29 cellular contexts compared by ENCODE assay signal in the genomic region with DNA sequence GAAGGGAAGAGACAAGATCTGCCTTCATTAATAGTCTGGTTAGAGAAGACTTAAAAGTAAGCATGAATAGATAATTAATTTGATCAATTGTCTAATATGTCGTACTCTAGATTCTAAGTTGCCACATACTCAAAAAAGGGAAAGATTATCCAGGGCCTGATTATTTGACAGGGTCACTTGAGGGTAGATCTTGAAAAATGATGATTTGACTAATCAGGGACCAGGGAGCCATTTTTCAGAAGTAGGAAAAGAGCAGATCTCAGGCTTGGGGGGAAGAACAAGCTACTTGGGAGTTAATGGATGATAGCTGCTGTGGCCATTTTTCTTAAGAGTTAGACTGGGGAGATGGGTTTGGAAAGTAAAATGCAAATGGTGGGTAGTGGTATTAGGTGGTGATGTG. TPM values are rescaled to one million over a fixed set of nuclear protein-coding genes. Genes with fewer than 3 reads are reported as not detected.
DNase-seq lines count a peak whose midpoint lies in the region; ATAC-seq and TF ChIP-seq lines count a peak whose summit lies in the region.
"Had no signal": no experiment of that assay in that cellular context is flagged by ENCODE, and none has a peak within 500 bp of the region (broad histone marks: within the 10 kb centered on the region; RNA-seq: fewer than 3 reads in every experiment).

No MANE protein-coding gene starts in this region.

- no peak for DNase-seq in activated CD8-positive, alpha-beta memory T cell treated with anti-CD3 and anti-CD28 coated beads, Interleukin-2, amount 10 ng/mL, durations not matched to agents 7 days and 5 days
- DNase-seq in activated CD8-positive, alpha-beta memory T cell treated with anti-CD3 and anti-CD28 coated beads for 24 hours: no peak
- DNase-seq in RWPE2 (ENCODE audit: low spot score) (no peak), fibroblast of lung (ENCODE audit: low read depth in 2 of 2) (no peak), smooth muscle cell (lab: John Stamatoyannopoulos, UW; ENCODE audit: unreplicated experiment) (no peak), cerebellar cortex (ENCODE audit: low spot score) (no peak), suprapubic skin (ENCODE audit: low spot score in 2 of 2) (no peak)
- DNase-seq: Caco-2; DMS79 treated with DMSO at 0.1 percent for 48 hours; effector CD4-positive, alpha-beta T cell; GOT3; Kasumi-1; left ventricle myocardium superior; MV-4-11; NCI-H1694 treated with DMSO at 0.1 percent for 48 hours; NCI-H2171; NCI-H524; ovary; right cardiac atrium; SHP77 treated with DMSO at 0.1 percent for 48 hours; stimulated activated CD4-positive, alpha-beta T cell treated with anti-CD3 and anti-CD28 coated beads, Interleukin-4, amount 100 ng/mL, for 4 hours; stimulated activated naive CD4-positive, alpha-beta T cell treated with Interleukin-2 at 50 U/mL for 16 hours; tibial artery had no signal

- WGBS in smooth muscle cell (ENCODE audit: low lambda C conversion rate): 100% methylated on average over 1 of the region's 1 CpG
- WGBS in suprapubic skin: 95% methylated on average over 1 of the region's 1 CpG

- H3K9me3 Mint-ChIP-seq in activated CD8-positive, alpha-beta memory T cell treated with anti-CD3 and anti-CD28 coated beads, Interleukin-2, amount 10 ng/mL, durations not matched to agents 7 days and 5 days (ENCODE audit: low read depth): no peaks in the 10 kb centered on the region
- H3K9me3 Mint-ChIP-seq: brain; natural killer cell treated with Interleukin-12 subunit alpha and Interleukin-12 subunit beta and Interleukin-15 and Interleukin-18, amount 100 ng/mL, for 72 hours had no signal

- CTCF ChIA-PET in activated CD8-positive, alpha-beta memory T cell treated with anti-CD3 and anti-CD28 coated beads, Interleukin-2, amount 10 ng/mL, durations not matched to agents 7 days and 5 days (lab: Charles Lee): interaction anchor here (1.2 to 2.5 kb wide), 4 partner anchors 8 to 110 kb away, joined by 3 to 8 read pairs (median 4); no protein-coding TSS in a partner anchor

- no peaks in the 10 kb centered on the region for H3K27me3 Mint-ChIP-seq in activated CD8-positive, alpha-beta memory T cell treated with anti-CD3 and anti-CD28 coated beads, Interleukin-2, amount 10 ng/mL, durations not matched to agents 7 days and 5 days
- H3K27me3 Mint-ChIP-seq: B cell; brain; natural killer cell treated with Interleukin-12 subunit alpha and Interleukin-12 subunit beta and Interleukin-15 and Interleukin-18, amount 100 ng/mL, for 72 hours had no signal

- TF ChIP-seq CTCF in RWPE2 (IDR thresholded peaks at IDR 0.05; ENCODE audit: poor library complexity, severe bottlenecking) (no peak), fibroblast of lung (conservative IDR thresholded peaks at IDR 0.05 in 1 of 2, IDR thresholded peaks at IDR 0.05 in 1 of 2; ENCODE audit: low read depth in 1 of 2, low read length in 2 of 2) (no peak), smooth muscle cell (IDR thresholded peaks at IDR 0.05; ENCODE audit: borderline replicate concordance, insufficient read depth, poor library complexity, severe bottlenecking) (no peak), suprapubic skin (IDR thresholded peaks at IDR 0.05) (no peak)

- H3K4me2 ChIP-seq in fibroblast of lung (ENCODE audit: extremely low read depth, insufficient read depth, low read length) (no peak overlapping the region), smooth muscle cell (no peak overlapping the region)

- no peak overlapping the region for H3K4me3 Mint-ChIP-seq in activated CD8-positive, alpha-beta memory T cell treated with anti-CD3 and anti-CD28 coated beads, Interleukin-2, amount 10 ng/mL, durations not matched to agents 7 days and 5 days
- H3K4me3 Mint-ChIP-seq: B cell; brain; natural killer cell treated with Interleukin-12 subunit alpha and Interleukin-12 subunit beta and Interleukin-15 and Interleukin-18, amount 100 ng/mL, for 72 hours had no signal

- no peak for ATAC-seq in activated CD8-positive, alpha-beta memory T cell treated with anti-CD3 and anti-CD28 coated beads, Interleukin-2, amount 10 ng/mL, durations not matched to agents 7 days and 5 days
- ATAC-seq in RWPE2 (ENCODE audit: low read depth) (no peak), HG03039 (IDR thresholded peaks at IDR 0.05; ENCODE audit: unreplicated experiment) (no peak)
- ATAC-seq: activated CD4-positive, CD25-positive, alpha-beta regulatory T cell treated with anti-CD3 and anti-CD28 coated beads, Interleukin-2, amount 50 U/mL, for 24 hours; left ventricle myocardium superior; natural killer cell treated with Interleukin-12 subunit alpha and Interleukin-12 subunit beta and Interleukin-15 and Interleukin-18, amount 100 ng/mL, for 72 hours; right cardiac atrium had no signal

- no peak overlapping the region for H2AFZ ChIP-seq in fibroblast of lung (ENCODE audit: low read length)
- H2AFZ ChIP-seq in smooth muscle cell (ENCODE audit: low read depth): no peak overlapping the region
- H2AFZ ChIP-seq: hepatocyte had no signal

- peak overlapping the region; percentile 0 for H3K27ac Mint-ChIP-seq in activated CD8-positive, alpha-beta memory T cell treated with anti-CD3 and anti-CD28 coated beads, Interleukin-2, amount 10 ng/mL, durations not matched to agents 7 days and 5 days
- H3K27ac Mint-ChIP-seq: B cell had no signal

- H3K79me2 ChIP-seq in fibroblast of lung (ENCODE audit: control insufficient read depth, insufficient read depth, low read length) (no peaks in the 10 kb centered on the region), smooth muscle cell (ENCODE audit: low read depth) (no peaks in the 10 kb centered on the region)

- TF ChIP-seq EP300 in suprapubic skin (IDR thresholded peaks at IDR 0.05): no peak

- peaks cover 1% of the 10 kb centered on the region for H3K4me1 Mint-ChIP-seq in activated CD8-positive, alpha-beta memory T cell treated with anti-CD3 and anti-CD28 coated beads, Interleukin-2, amount 10 ng/mL, durations not matched to agents 7 days and 5 days
- H3K4me1 Mint-ChIP-seq: brain had no signal

- TF ChIP-seq POLR2A in suprapubic skin (IDR thresholded peaks at IDR 0.05): no peak

- H3K4me3 ChIP-seq in RWPE2 (ENCODE audit: severe bottlenecking) (no peak overlapping the region), fibroblast of lung (replicated peaks in 1 of 4; ENCODE audit: control extremely low read depth in 1 of 4, insufficient read depth in 1 of 4, low read depth in 3 of 4, low read length in 4 of 4) (no peak overlapping the region), smooth muscle cell (no peak overlapping the region), suprapubic skin (no peak overlapping the region)
- H3K4me3 ChIP-seq: hepatocyte, ovary, tibial artery had no signal

- H3K27ac ChIP-seq in RWPE2 (ENCODE audit: poor library complexity, severe bottlenecking) (peak overlapping the region; percentile 60), fibroblast of lung (ENCODE audit: insufficient read depth, low read length) (peak overlapping the region; percentile 6), smooth muscle cell (ENCODE audit: low read depth) (peak overlapping the region; percentile 27), suprapubic skin (no peak overlapping the region)
- H3K27ac ChIP-seq: ovary, tibial artery had no signal

- H3F3A ChIP-seq in smooth muscle cell (ENCODE audit: low read depth): peaks cover 32% of the 10 kb centered on the region

- no peak overlapping the region for H3K9ac ChIP-seq in fibroblast of lung (ENCODE audit: insufficient read depth, low read length)
- H3K9ac ChIP-seq in smooth muscle cell (ENCODE audit: low read depth): no peak overlapping the region

- H4K20me1 ChIP-seq in fibroblast of lung (ENCODE audit: control insufficient read depth, extremely low read depth, insufficient read depth, low read length) (no peaks in the 10 kb centered on the region), smooth muscle cell (ENCODE audit: low read depth) (peaks cover 7% of the 10 kb centered on the region)

- H3K27me3 ChIP-seq in RWPE2 (ENCODE audit: insufficient read depth, poor library complexity, severe bottlenecking): no peaks in the 10 kb centered on the region
- no peaks in the 10 kb centered on the region for H3K27me3 ChIP-seq in fibroblast of lung (ENCODE audit: control insufficient read depth, insufficient read depth, low read length)
- no peaks in the 10 kb centered on the region for H3K27me3 ChIP-seq in smooth muscle cell (ENCODE audit: low read depth)
- no peaks in the 10 kb centered on the region for H3K27me3 ChIP-seq in suprapubic skin
- H3K27me3 ChIP-seq: hepatocyte, ovary, tibial artery had no signal

- H3K4me1 ChIP-seq in RWPE2 (ENCODE audit: insufficient read depth, poor library complexity, severe bottlenecking) (peaks cover 7% of the 10 kb centered on the region), fibroblast of lung (ENCODE audit: control insufficient read depth, extremely low read depth, insufficient read depth, low read length) (peaks cover 9% of the 10 kb centered on the region), smooth muscle cell (ENCODE audit: low read depth) (no peaks in the 10 kb centered on the region), suprapubic skin (peaks cover 21% of the 10 kb centered on the region)

- peaks cover 35% of the 10 kb centered on the region for H3K36me3 Mint-ChIP-seq in activated CD8-positive, alpha-beta memory T cell treated with anti-CD3 and anti-CD28 coated beads, Interleukin-2, amount 10 ng/mL, durations not matched to agents 7 days and 5 days

- H3K36me3 ChIP-seq in RWPE2 (ENCODE audit: low read depth) (peaks cover 64% of the 10 kb centered on the region), fibroblast of lung (ENCODE audit: control insufficient read depth, insufficient read depth, low read length) (peaks cover 13% of the 10 kb centered on the region), smooth muscle cell (ENCODE audit: low read depth) (peaks cover 6% of the 10 kb centered on the region), suprapubic skin (peaks cover 68% of the 10 kb centered on the region)
- H3K36me3 ChIP-seq: ovary had no signal

- H3K9me3 ChIP-seq in RWPE2 (ENCODE audit: severe bottlenecking): no peaks in the 10 kb centered on the region
- no peaks in the 10 kb centered on the region for H3K9me3 ChIP-seq in fibroblast of lung (ENCODE audit: control insufficient read depth, insufficient read depth, low read depth, low read length)
- H3K9me3 ChIP-seq in smooth muscle cell (replicated peaks; ENCODE audit: low read depth): no peaks in the 10 kb centered on the region
- no peaks in the 10 kb centered on the region for H3K9me3 ChIP-seq in suprapubic skin
- H3K9me3 ChIP-seq: Caco-2, ovary, tibial artery had no signal

RNA-seq across cellular contexts. Expression of gene ABCF1, which starts 21.0 kb away (rescaled TPM):
- total RNA-seq in activated CD8-positive, alpha-beta memory T cell treated with anti-CD3 and anti-CD28 coated beads, Interleukin-2, amount 10 ng/mL, durations not matched to agents 7 days and 5 days: 10 to 100 TPM; 73.8 to 98.6 TPM
- total RNA-seq in fibroblast of lung: 35.5 and 37.2 TPM in 2 replicates
- polyA plus RNA-seq in fibroblast of lung: 49.2 and 62.6 TPM in 2 replicates
- polyA plus RNA-seq in fibroblast of lung (2012): 74.7 and 79.2 TPM in 2 replicates
- 81.9 and 133 TPM in 2 replicates for polyA minus RNA-seq in fibroblast of lung (ENCODE audit: low replicate concordance)
- total RNA-seq in smooth muscle cell: 25.2 and 34.7 TPM in 2 replicates
- 39.1 and 57.3 TPM in 2 replicates for polyA plus RNA-seq in smooth muscle cell
- total RNA-seq in suprapubic skin: 10 to 100 TPM; 41.7 to 46.4 (median 45.0) TPM

RNA-seq across cellular contexts. Expression of gene PPP1R10, which starts 24.8 kb away (rescaled TPM):
- 100 to 1,000 TPM; 101 to 134 TPM for total RNA-seq in activated CD8-positive, alpha-beta memory T cell treated with anti-CD3 and anti-CD28 coated beads, Interleukin-2, amount 10 ng/mL, durations not matched to agents 7 days and 5 days
- total RNA-seq in fibroblast of lung (18.2 and 28.2 TPM in 2 replicates), smooth muscle cell (42.1 and 65.1 TPM in 2 replicates), suprapubic skin (10 to 100 TPM; 27.2 to 68.2 (median 46.7) TPM)
- polyA plus RNA-seq in fibroblast of lung (25.2 and 35.5 TPM in 2 replicates), smooth muscle cell (36.1 and 50.2 TPM in 2 replicates)
- 23.7 and 25.5 TPM in 2 replicates for polyA plus RNA-seq in fibroblast of lung (2012)
- 41.8 and 43.9 TPM in 2 replicates for polyA minus RNA-seq in fibroblast of lung (ENCODE audit: low replicate concordance)

RNA-seq across cellular contexts. Expression of gene MRPS18B, which starts 25.4 kb away (rescaled TPM):
- 10 to 100 TPM; 48.2 to 65.7 TPM for total RNA-seq in activated CD8-positive, alpha-beta memory T cell treated with anti-CD3 and anti-CD28 coated beads, Interleukin-2, amount 10 ng/mL, durations not matched to agents 7 days and 5 days
- total RNA-seq in fibroblast of lung (76.8 and 85.5 TPM in 2 replicates), smooth muscle cell (38.7 and 53.2 TPM in 2 replicates), suprapubic skin (10 to 100 TPM; 48.1 to 85.7 (median 62.4) TPM)
- polyA plus RNA-seq in fibroblast of lung (53.1 and 79.5 TPM in 2 replicates), smooth muscle cell (70.0 and 88.6 TPM in 2 replicates)
- 43.1 and 62.7 TPM in 2 replicates for polyA plus RNA-seq in fibroblast of lung (2012)
- polyA minus RNA-seq in fibroblast of lung (ENCODE audit: low replicate concordance): 51.0 and 75.7 TPM in 2 replicates

RNA-seq across cellular contexts. Expression of gene ATAT1, which starts 34.4 kb away (rescaled TPM):
- 1 to 10 TPM; 7.5 to 8.4 TPM for total RNA-seq in activated CD8-positive, alpha-beta memory T cell treated with anti-CD3 and anti-CD28 coated beads, Interleukin-2, amount 10 ng/mL, durations not matched to agents 7 days and 5 days
- total RNA-seq in fibroblast of lung (3.9 and 5.1 TPM in 2 replicates), smooth muscle cell (8.5 and 9.4 TPM in 2 replicates), suprapubic skin (10 to 100 TPM in 1 of 4 donors, 1 to 10 TPM in 3; 4.7 to 24.0 (median 7.9) TPM)
- polyA plus RNA-seq in fibroblast of lung (6.8 and 8.8 TPM in 2 replicates), smooth muscle cell (16.5 and 18.8 TPM in 2 replicates)
- polyA plus RNA-seq in fibroblast of lung (2012): 5.4 and 8.1 TPM in 2 replicates
- 7.6 and 11.5 TPM in 2 replicates for polyA minus RNA-seq in fibroblast of lung (ENCODE audit: low replicate concordance)

RNA-seq across cellular contexts. Expression of gene PRR3, which starts 35.2 kb away (rescaled TPM):
- total RNA-seq in activated CD8-positive, alpha-beta memory T cell treated with anti-CD3 and anti-CD28 coated beads, Interleukin-2, amount 10 ng/mL, durations not matched to agents 7 days and 5 days: 10 to 100 TPM; 19.5 to 23.6 TPM
- total RNA-seq in fibroblast of lung (5.1 and 6.6 TPM in 2 replicates), smooth muscle cell (12.7 and 29.4 TPM in 2 replicates), suprapubic skin (10 to 100 TPM in 1 of 4 donors, 1 to 10 TPM in 3; 5.5 to 10.6 (median 9.0) TPM)
- polyA plus RNA-seq in fibroblast of lung (19.0 and 23.2 TPM in 2 replicates), smooth muscle cell (10.2 and 13.1 TPM in 2 replicates)
- polyA plus RNA-seq in fibroblast of lung (2012): 11.1 and 12.7 TPM in 2 replicates
- 29.1 and 35.8 TPM in 2 replicates for polyA minus RNA-seq in fibroblast of lung (ENCODE audit: low replicate concordance)
